Comparison of ENCODE assay signal across 9 cellular contexts in genomic region chr20:3689978-3690377, GRCh38. TPM values are rescaled to one million over a fixed set of nuclear protein-coding genes. Genes with fewer than 3 reads are reported as not detected.
"Had no signal": no experiment of that assay in that cellular context is flagged by ENCODE, and none has a peak within 500 bp of the region (broad histone marks: within the 10 kb centered on the region; RNA-seq: fewer than 3 reads in every experiment).

No MANE protein-coding gene starts in this region.

- H3K9me3 Mint-ChIP-seq: IgD-negative memory B cell had no signal

- H3K27ac Mint-ChIP-seq: IgD-negative memory B cell had no signal

- H3K27me3 Mint-ChIP-seq: IgD-negative memory B cell had no signal

- H3K4me1 Mint-ChIP-seq: IgD-negative memory B cell had no signal

- H3K4me3 ChIP-seq: K562 had no signal

- H3K4me2 ChIP-seq: KMS-11 had no signal

- DNase-seq: KBM-7, KG1 had no signal

- ATAC-seq: HepG2, K562 had no signal

- H3K36me3 Mint-ChIP-seq: IgD-negative memory B cell had no signal

- H3K4me3 Mint-ChIP-seq: IgD-negative memory B cell had no signal

- H3K9ac ChIP-seq: KMS-11 had no signal

- H3K27ac ChIP-seq: HL-60, KMS-11 had no signal

RNA-seq across cellular contexts. Expression of gene ADAM33, which starts 8.2 kb away (rescaled TPM):
- total RNA-seq: HepG2, HT-29, HT1080, K562 had no signal
- polyA plus RNA-seq: HepG2, IgD-negative memory B cell, K562 had no signal

RNA-seq across cellular contexts. Expression of gene SIGLEC1, which starts 22.4 kb away (rescaled TPM):
- total RNA-seq: HepG2, HT-29, HT1080 had no signal
- polyA plus RNA-seq: IgD-negative memory B cell, K562 had no signal

RNA-seq across cellular contexts. Expression of gene GFRA4, which starts 26.8 kb away (rescaled TPM):
- total RNA-seq: HepG2, HT-29, HT1080, K562 had no signal
- polyA plus RNA-seq: HepG2, IgD-negative memory B cell, K562 had no signal

RNA-seq across cellular contexts. Expression of gene HSPA12B, which starts 42.5 kb away (rescaled TPM):
- total RNA-seq: HepG2, HT-29, HT1080 had no signal
- polyA plus RNA-seq: IgD-negative memory B cell had no signal
